ENCODE assay signal across 7 cellular contexts in the genomic region with DNA sequence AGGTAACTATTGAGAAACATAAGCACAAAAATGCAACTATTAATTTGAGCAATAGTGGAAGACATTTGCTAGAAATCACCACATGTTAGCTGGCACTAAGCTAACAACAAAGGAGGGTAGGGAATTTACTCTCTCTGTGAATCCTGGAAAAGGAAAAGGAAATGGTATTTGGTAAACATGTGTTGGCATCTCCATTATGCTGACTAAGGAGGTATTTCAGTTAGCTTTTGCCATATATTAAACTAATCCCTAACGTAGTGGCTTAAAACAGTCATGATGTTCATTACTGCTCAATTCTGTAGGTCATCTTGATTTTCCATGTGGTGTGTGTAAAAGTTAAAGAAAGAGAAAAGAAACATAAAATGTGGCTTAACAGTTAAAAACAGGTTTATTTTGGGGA.
"Had no signal": no experiment of that assay in that cellular context is flagged by ENCODE, and none has a peak within 500 bp of the region (broad histone marks: within the 10 kb centered on the region; RNA-seq: fewer than 3 reads in every experiment).

No MANE protein-coding gene starts in this region.

- ATAC-seq: GM12878 had no signal

- H3K4me3 ChIP-seq: GM12878 had no signal

- DNase-seq: GDM1, GF-D8 had no signal

- FAIRE-seq: GM12878, GM12891, GM12892, GM18507, GM19239 had no signal
